Comparison of ENCODE assay signal across 26 cellular contexts in the genomic region with DNA sequence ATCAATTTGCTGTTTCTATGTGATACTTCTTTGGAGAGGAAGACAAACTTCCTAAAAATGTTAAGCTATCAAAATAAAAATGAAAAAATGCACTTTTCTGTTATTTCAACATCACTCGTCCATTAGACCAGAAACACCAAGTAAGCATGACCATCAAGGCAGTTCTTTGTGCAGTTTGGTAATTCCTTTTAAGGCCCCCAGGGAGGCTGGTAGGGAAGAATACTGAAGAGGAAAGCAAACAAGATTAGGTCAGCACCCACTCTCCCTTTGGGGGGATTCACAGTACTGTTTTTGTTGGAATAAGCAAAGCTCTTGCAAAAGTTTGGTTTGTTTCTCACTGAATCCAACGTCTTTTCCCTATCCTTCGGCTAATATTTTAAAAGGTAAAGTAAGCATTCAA.
"Had no signal": no experiment of that assay in that cellular context is flagged by ENCODE, and none has a peak within 500 bp of the region (broad histone marks: within the 10 kb centered on the region; RNA-seq: fewer than 3 reads in every experiment).

No MANE protein-coding gene starts in this region.

- H3K4me1 ChIP-seq: SJSA1 had no signal

- H3K4me3 Mint-ChIP-seq: activated CD4-positive, alpha-beta T cell treated with anti-CD3 and anti-CD28 coated beads, Interleukin-2, amount 10 ng/mL, durations not matched to agents 24 days and 14 days; activated CD8-positive, alpha-beta T cell treated with anti-CD3 and anti-CD28 coated beads, Interleukin-2, amount 10 ng/mL, durations not matched to agents 7 days and 5 days; activated naive CD4-positive, alpha-beta T cell treated with anti-CD3 and anti-CD28 coated beads for 36 hours; activated T-cell treated with anti-CD3 and anti-CD28 coated beads, Interleukin-2, amount 50 U/mL, for 24 hours; brain; T-cell; T-helper 17 cell had no signal

- H3K36me3 ChIP-seq: SJSA1 had no signal

- H3K27ac ChIP-seq: KMS-11, PC-9, SJSA1 had no signal

- H3K27me3 Mint-ChIP-seq: activated CD4-positive, alpha-beta T cell treated with anti-CD3 and anti-CD28 coated beads, Interleukin-2, amount 10 ng/mL, durations not matched to agents 24 days and 14 days; activated T-cell treated with anti-CD3 and anti-CD28 coated beads, Interleukin-2, amount 50 U/mL, for 24 hours; brain; T-cell; T-helper 17 cell had no signal

- DNase-seq: activated CD4-positive, alpha-beta T cell treated with anti-CD3 and anti-CD28 coated beads, Interleukin-2, amount 10 ng/mL, durations not matched to agents 24 days and 14 days; activated CD4-positive, alpha-beta T cell treated with anti-CD3 and anti-CD28 coated beads, Interleukin-2, amount 50 U/mL, for 48 hours; activated CD8-positive, alpha-beta T cell treated with anti-CD3 and anti-CD28 coated beads, Interleukin-2, amount 10 ng/mL, durations not matched to agents 7 days and 5 days; activated gamma-delta T cell treated with Interleukin-2 at 50 U/mL for 16 hours; activated naive CD4-positive, alpha-beta T cell treated with anti-CD3 and anti-CD28 coated beads for 36 hours; activated T-cell treated with anti-CD3 and anti-CD28 coated beads, Interleukin-2, amount 50 U/mL, for 24 hours; anterior cingulate cortex; caudate nucleus; cerebellar nuclear complex; MM.1S; MV-4-11; NCI-H1092; NCI-H1436 treated with DMSO at 0.1 percent for 48 hours; NCI-H1694 treated with DMSO at 0.1 percent for 48 hours; NCI-H2029; NCI-H345; NCI-H524 treated with DMSO at 0.1 percent for 48 hours; PC-9; SHP77; T-cell; T-helper 17 cell had no signal

- H3K9me3 ChIP-seq: SJSA1 had no signal

- H3K27ac Mint-ChIP-seq: activated CD4-positive, alpha-beta T cell treated with anti-CD3 and anti-CD28 coated beads, Interleukin-2, amount 10 ng/mL, durations not matched to agents 24 days and 14 days; activated CD8-positive, alpha-beta T cell treated with anti-CD3 and anti-CD28 coated beads, Interleukin-2, amount 10 ng/mL, durations not matched to agents 7 days and 5 days; activated naive CD4-positive, alpha-beta T cell treated with anti-CD3 and anti-CD28 coated beads for 36 hours; activated naive CD4-positive, alpha-beta T cell treated with anti-CD3 and anti-CD28 coated beads, Interleukin-2, amount 50 U/mL, for 72 hours; activated T-cell treated with anti-CD3 and anti-CD28 coated beads, Interleukin-2, amount 50 U/mL, for 24 hours; brain; T-cell; T-helper 17 cell had no signal

- H3K27me3 ChIP-seq: SJSA1 had no signal

- ATAC-seq: activated CD8-positive, alpha-beta T cell treated with anti-CD3 and anti-CD28 coated beads, Interleukin-2, amount 10 ng/mL, durations not matched to agents 7 days and 5 days; activated naive CD4-positive, alpha-beta T cell treated with anti-CD3 and anti-CD28 coated beads, Interleukin-2, amount 50 U/mL, for 72 hours; SK-N-SH treated with all-trans-retinoic acid at 6 μM for 48 hours; T-cell; T-helper 17 cell had no signal

- H3K36me3 Mint-ChIP-seq: activated naive CD4-positive, alpha-beta T cell treated with anti-CD3 and anti-CD28 coated beads, Interleukin-2, amount 50 U/mL, for 72 hours; brain; T-cell had no signal

- H3K4me3 ChIP-seq: PC-9, SJSA1 had no signal

- H3K4me1 Mint-ChIP-seq: activated CD4-positive, alpha-beta T cell treated with anti-CD3 and anti-CD28 coated beads, Interleukin-2, amount 10 ng/mL, durations not matched to agents 24 days and 14 days; brain; T-cell; T-helper 17 cell had no signal
